1 cellular context compared by ENCODE assay signal in genomic region chr4:73010789-73011628, GRCh38.
TF ChIP-seq lines count a peak whose summit lies in the region.

No MANE protein-coding gene starts in this region.

TF ChIP-seq in IMR-90, 13 proteins besides CTCF, POLR2A, EP300 and RAD21 (continued from another document):
- TF ChIP-seq USF2 (IDR thresholded peaks at IDR 0.05; ENCODE audit: low read depth, low read length), result no peak
